11 cellular contexts compared by ENCODE assay signal in the genomic region with DNA sequence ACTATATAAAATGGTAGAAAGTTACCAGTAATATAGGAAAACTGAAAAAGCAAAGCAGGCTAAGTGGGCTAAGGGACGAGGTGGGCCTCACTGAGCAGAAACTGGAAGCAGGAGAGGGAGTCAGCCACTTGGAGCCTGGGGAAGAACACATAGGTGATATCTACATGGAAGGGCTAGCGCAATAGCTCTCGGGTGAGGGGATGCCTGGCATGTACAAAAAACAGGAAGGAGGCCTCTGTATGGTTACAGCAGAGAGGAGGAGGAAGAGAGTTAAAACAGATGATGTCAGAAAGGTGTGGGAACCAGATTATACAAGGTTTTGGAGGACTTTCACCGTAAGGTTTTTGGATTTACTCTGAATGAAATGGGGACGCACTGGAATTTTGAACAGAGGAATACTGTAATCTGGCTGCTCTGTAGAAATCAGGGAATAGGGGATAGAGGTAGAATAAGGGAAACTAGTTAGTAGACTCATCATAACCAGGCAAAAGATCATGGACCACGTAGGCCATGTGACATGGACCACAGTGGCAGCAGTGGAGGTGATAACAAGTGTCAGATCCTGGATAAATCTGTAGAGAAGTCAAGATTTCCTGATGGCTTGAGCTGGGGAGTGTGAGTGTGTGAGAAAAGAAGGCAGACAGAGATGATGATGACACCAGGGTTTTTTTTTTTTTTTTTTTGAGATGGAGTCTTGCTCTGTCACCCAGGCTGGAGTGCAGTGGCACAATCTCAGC. TPM values are rescaled to one million over a fixed set of nuclear protein-coding genes. Genes with fewer than 3 reads are reported as not detected.
A peak's percentile ranks its signal among the peaks of the same experiment; 100 is the strongest.
DNase-seq lines count a peak whose midpoint lies in the region; ATAC-seq and TF ChIP-seq lines count a peak whose summit lies in the region.
"Had no signal": no experiment of that assay in that cellular context is flagged by ENCODE, and none has a peak within 500 bp of the region (broad histone marks: within the 10 kb centered on the region; RNA-seq: fewer than 3 reads in every experiment).

No MANE protein-coding gene starts in this region.

- peaks cover 82% of the 10 kb centered on the region for H3K4me1 ChIP-seq in CD4-positive, CD25-positive, alpha-beta regulatory T cell (ENCODE audit: control insufficient read depth, insufficient read depth, low read length, poor library complexity, severe bottlenecking)
- H3K4me1 ChIP-seq in mesodermal cell (ENCODE audit: control insufficient read depth, insufficient read depth, low read length, poor library complexity, severe bottlenecking), result peaks cover 13% of the 10 kb centered on the region

- peak overlapping the region; percentile 22 to 84 (median 80) for H3K4me3 Mint-ChIP-seq in CD4-positive, CD25-positive, alpha-beta regulatory T cell
- H3K4me3 Mint-ChIP-seq in activated B cell treated with CpG ODN at 0.5 μM for 24 hours, result peak overlapping the region; percentile 79

- H3K27me3 ChIP-seq in CD4-positive, CD25-positive, alpha-beta regulatory T cell (ENCODE audit: control insufficient read depth, insufficient read depth, low read length), result no peaks in the 10 kb centered on the region

- in situ Hi-C loops in KBM-7 (cut with MboI; ENCODE audit: low pct_unique_long_range_greater_than_20kb, low sequenced_read_pairs), result no loop called here

- POLR2A ChIA-PET in activated B cell treated with CpG ODN at 0.5 μM for 24 hours (lab: Charles Lee), result interaction anchor here (0.6 to 20.4 kb wide), 15 partner anchors 11 to 722 kb away, joined by 3 to 680 read pairs (median 5); a partner anchor contains a TSS

- H3K27me3 Mint-ChIP-seq in CD4-positive, CD25-positive, alpha-beta regulatory T cell, result no peaks in the 10 kb centered on the region
- no peaks in the 10 kb centered on the region for H3K27me3 Mint-ChIP-seq in activated B cell treated with CpG ODN at 0.5 μM for 24 hours

- peaks cover 24% of the 10 kb centered on the region for H3K36me3 Mint-ChIP-seq in CD4-positive, CD25-positive, alpha-beta regulatory T cell
- peaks cover 66% of the 10 kb centered on the region for H3K36me3 Mint-ChIP-seq in activated B cell treated with CpG ODN at 0.5 μM for 24 hours (ENCODE audit: low read depth)

- intact Hi-C loops in activated B cell treated with CpG ODN at 0.5 μM for 24 hours (cut with micrococcal nuclease), result no loop called here

- peaks cover 18% of the 10 kb centered on the region for H3K36me3 ChIP-seq in CD4-positive, CD25-positive, alpha-beta regulatory T cell (ENCODE audit: control insufficient read depth, insufficient read depth, low read length)
- H3K36me3 ChIP-seq in mesodermal cell (ENCODE audit: control insufficient read depth, insufficient read depth, low read length), result peaks cover 36% of the 10 kb centered on the region

- TF ChIP-seq CTCF in activated B cell treated with CpG ODN at 0.5 μM for 24 hours (IDR thresholded peaks at IDR 0.05), result no peak

- no peaks in the 10 kb centered on the region for H3K9me3 Mint-ChIP-seq in CD4-positive, CD25-positive, alpha-beta regulatory T cell
- H3K9me3 Mint-ChIP-seq in activated B cell treated with CpG ODN at 0.5 μM for 24 hours, result no peaks in the 10 kb centered on the region

- peak overlapping the region; percentile 92 to 96 (median 94) for H3K27ac Mint-ChIP-seq in CD4-positive, CD25-positive, alpha-beta regulatory T cell
- peak overlapping the region; percentile 96 for H3K27ac Mint-ChIP-seq in activated B cell treated with CpG ODN at 0.5 μM for 24 hours

- peak overlapping the region; percentile 68 for H3K4me3 ChIP-seq in CD4-positive, CD25-positive, alpha-beta regulatory T cell (ENCODE audit: low read depth, low read length)
- H3K4me3 ChIP-seq in mesodermal cell (ENCODE audit: extremely low read depth, insufficient read depth, low read length, poor library complexity, severe bottlenecking), result no peak overlapping the region

- TF ChIP-seq POLR2A in erythroblast (IDR thresholded peaks at IDR 0.05; ENCODE audit: low read length), result no peak

- peaks cover 39 to 88% (median 52%) of the 10 kb centered on the region in 4 donors for H3K4me1 Mint-ChIP-seq in CD4-positive, CD25-positive, alpha-beta regulatory T cell
- peaks cover 90% of the 10 kb centered on the region for H3K4me1 Mint-ChIP-seq in activated B cell treated with CpG ODN at 0.5 μM for 24 hours

- peak overlapping the region; percentile 91 for H3K27ac ChIP-seq in CD4-positive, CD25-positive, alpha-beta regulatory T cell (ENCODE audit: insufficient read depth, low read length, poor library complexity, severe bottlenecking)
- peak overlapping the region; percentile 29 for H3K27ac ChIP-seq in mesodermal cell (ENCODE audit: low read depth, low read length, severe bottlenecking)

- 77 to 80% methylated on average over 6 of the region's 6 CpGs for WGBS in mesodermal cell (ENCODE audit: insufficient coverage in 2 of 2), 2 experiments

- H3K9me3 ChIP-seq in CD4-positive, CD25-positive, alpha-beta regulatory T cell (ENCODE audit: control insufficient read depth in 2 of 2, low read length in 2 of 2), result no peaks in the 10 kb centered on the region
- no peaks in the 10 kb centered on the region for H3K9me3 ChIP-seq in mesodermal cell (ENCODE audit: control insufficient read depth, low read length)

- peak; percentile 41 to 60 (median 54) for DNase-seq in CD4-positive, CD25-positive, alpha-beta regulatory T cell
- DNase-seq in KBM-7 (peak; percentile 68), activated B cell treated with CpG ODN at 0.5 μM for 24 hours (no peak), AG20443 (ENCODE audit: low spot score) (no peak), erythroblast (lab: John Stamatoyannopoulos, UW) (no peak)
- DNase-seq in stimulated activated CD4-positive, alpha-beta T cell treated with anti-CD3 and anti-CD28 coated beads, Interleukin-2, amount 100 ng/mL, for 48 hours, result no peak
- DNase-seq: dermis blood vessel endothelial cell, DMS53, left colon had no signal

- CTCF ChIA-PET in activated B cell treated with CpG ODN at 0.5 μM for 24 hours (lab: Charles Lee), result no interaction called here

- peak; percentile 65 to 68 for ATAC-seq in CD4-positive, CD25-positive, alpha-beta regulatory T cell (ENCODE audit: low read depth in 2 of 2)
- ATAC-seq in activated B cell treated with CpG ODN at 0.5 μM for 24 hours (ENCODE audit: low read depth), result peak; percentile 29
- no peak for ATAC-seq in GM21423 (IDR thresholded peaks at IDR 0.05; ENCODE audit: unreplicated experiment)
- ATAC-seq: left colon had no signal

RNA-seq across cellular contexts. Expression of a gene that starts 52.6 kb away (rescaled TPM):
- 253 TPM for total RNA-seq in CD4-positive, CD25-positive, alpha-beta regulatory T cell
- polyA plus RNA-seq in CD4-positive, CD25-positive, alpha-beta regulatory T cell, result 100 to 1,000 TPM; 147 to 218 (median 188) TPM
- total RNA-seq in activated B cell treated with CpG ODN at 0.5 μM for 24 hours, result 454 and 501 TPM in 2 replicates
- 67.8 TPM for polyA plus RNA-seq in mesodermal cell (2013, experiment 1 of 2)
- 67.6 TPM for polyA plus RNA-seq in mesodermal cell (2013, experiment 2 of 2)

Comparison
In these comparisons a context has a peak if more than half of its experiments do, and no peak if none do; other contexts are left out.
1. DNase-seq: peak in CD4-positive, CD25-positive, alpha-beta regulatory T cell (3 of 3) and KBM-7 (single experiment); none in activated B cell treated with CpG ODN at 0.5 μM for 24 hours (single experiment), stimulated activated CD4-positive, alpha-beta T cell treated with anti-CD3 and anti-CD28 coated beads, Interleukin-2, amount 100 ng/mL, for 48 hours (0 of 2), AG20443 (single experiment) and erythroblast (0 of 2).